22 cellular contexts compared by ENCODE assay signal in the genomic region with DNA sequence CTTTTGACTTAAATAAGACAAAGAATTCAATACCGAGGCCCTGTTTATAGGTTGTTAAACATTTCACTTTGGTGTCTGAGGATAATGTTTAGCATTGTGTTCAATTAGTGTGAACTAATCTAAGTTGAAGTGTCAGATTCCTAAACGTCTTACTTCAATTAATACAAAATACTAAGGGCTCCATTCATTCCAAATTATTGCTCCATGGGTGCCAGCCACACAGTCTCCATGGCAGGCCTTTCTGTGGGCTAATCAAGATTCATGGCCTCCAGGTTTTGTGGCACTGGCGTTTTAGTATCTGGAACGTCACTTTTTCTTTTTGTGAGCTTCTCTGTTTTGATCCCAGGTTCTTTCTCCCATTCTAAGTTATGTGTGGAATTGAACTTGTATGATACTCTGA.
"Had no signal": no experiment of that assay in that cellular context is flagged by ENCODE, and none has a peak within 500 bp of the region (broad histone marks: within the 10 kb centered on the region; RNA-seq: fewer than 3 reads in every experiment).

No MANE protein-coding gene starts in this region.

- ATAC-seq: left cardiac atrium; mucosa of descending colon; naive thymus-derived CD8-positive, alpha-beta T cell; sciatic nerve; stimulated activated memory B cell treated with anti-CD40 and anti-IgM and Interleukin-4, amounts not matched to agents 10 μg/mL and 1 μg/mL and 100 μg/mL, for 72 hours had no signal

- H3K4me3 ChIP-seq: colonic mucosa, hepatocyte, left ventricle myocardium inferior, mucosa of descending colon, prostate gland, spleen, tibial artery, upper lobe of left lung, uterus had no signal

- H3K27ac Mint-ChIP-seq: naive thymus-derived CD8-positive, alpha-beta T cell; stimulated activated memory B cell treated with anti-CD40 and anti-IgM and Interleukin-4, amounts not matched to agents 10 μg/mL and 1 μg/mL and 100 μg/mL, for 72 hours; stimulated activated naive CD8-positive, alpha-beta T cell treated with anti-CD3 and anti-CD28 coated beads, Interleukin-15, Interleukin-2, amounts not matched to agents 100 ng/mL and 50 ng/mL, for 24 hours had no signal

- H3K9me3 Mint-ChIP-seq: naive thymus-derived CD8-positive, alpha-beta T cell; stimulated activated memory B cell treated with anti-CD40 and anti-IgM and Interleukin-4, amounts not matched to agents 10 μg/mL and 1 μg/mL and 100 μg/mL, for 72 hours; stimulated activated naive CD8-positive, alpha-beta T cell treated with anti-CD3 and anti-CD28 coated beads, Interleukin-15, Interleukin-2, amounts not matched to agents 100 ng/mL and 50 ng/mL, for 24 hours had no signal

- H3K9me3 ChIP-seq: colonic mucosa, left ventricle myocardium inferior, mucosa of descending colon, prostate gland, spleen, tibial artery, upper lobe of left lung, uterus had no signal

- H3K4me1 ChIP-seq: colonic mucosa, parathyroid adenoma, prostate gland, spleen, uterus had no signal

- H3K36me3 ChIP-seq: colonic mucosa, left ventricle myocardium inferior, prostate gland, spleen, tibial artery, upper lobe of left lung, uterus had no signal

- H3K27me3 Mint-ChIP-seq: naive thymus-derived CD8-positive, alpha-beta T cell; stimulated activated memory B cell treated with anti-CD40 and anti-IgM and Interleukin-4, amounts not matched to agents 10 μg/mL and 1 μg/mL and 100 μg/mL, for 72 hours; stimulated activated naive CD8-positive, alpha-beta T cell treated with anti-CD3 and anti-CD28 coated beads, Interleukin-15, Interleukin-2, amounts not matched to agents 100 ng/mL and 50 ng/mL, for 24 hours had no signal

- H3K27me3 ChIP-seq: colonic mucosa, hepatocyte, spleen, tibial artery, upper lobe of left lung, uterus had no signal

- H3K27ac ChIP-seq: colonic mucosa, hepatocyte, left ventricle myocardium inferior, parathyroid adenoma, prostate gland, spleen, tibial artery, upper lobe of left lung, uterus had no signal

- H3K4me3 Mint-ChIP-seq: naive thymus-derived CD8-positive, alpha-beta T cell; stimulated activated memory B cell treated with anti-CD40 and anti-IgM and Interleukin-4, amounts not matched to agents 10 μg/mL and 1 μg/mL and 100 μg/mL, for 72 hours; stimulated activated naive CD8-positive, alpha-beta T cell treated with anti-CD3 and anti-CD28 coated beads, Interleukin-15, Interleukin-2, amounts not matched to agents 100 ng/mL and 50 ng/mL, for 24 hours had no signal

- DNase-seq: colonic mucosa; dermis blood vessel endothelial cell; effector CD4-positive, alpha-beta T cell; foreskin melanocyte; kidney; left cardiac atrium; left ventricle myocardium inferior; mucosa of descending colon; naive thymus-derived CD8-positive, alpha-beta T cell; spleen; stimulated activated CD4-positive, alpha-beta T cell treated with anti-CD3 and anti-CD28 coated beads, Interleukin-15, amount 100 ng/mL, for 24 hours; stimulated activated CD4-positive, alpha-beta T cell treated with anti-CD3 and anti-CD28 coated beads, Interleukin-1b, Interleukin-23, amount 100 ng/mL, for 48 hours; stimulated activated CD4-positive, alpha-beta T cell treated with anti-CD3 and anti-CD28 coated beads, Interleukin-4, amount 100 ng/mL, for 24 hours; tibial artery; upper lobe of left lung; uterus had no signal

- H3K36me3 Mint-ChIP-seq: naive thymus-derived CD8-positive, alpha-beta T cell; stimulated activated memory B cell treated with anti-CD40 and anti-IgM and Interleukin-4, amounts not matched to agents 10 μg/mL and 1 μg/mL and 100 μg/mL, for 72 hours had no signal

- H3K4me1 Mint-ChIP-seq: stimulated activated memory B cell treated with anti-CD40 and anti-IgM and Interleukin-4, amounts not matched to agents 10 μg/mL and 1 μg/mL and 100 μg/mL, for 72 hours had no signal
